8 cellular contexts compared by ENCODE assay signal in the genomic region with DNA sequence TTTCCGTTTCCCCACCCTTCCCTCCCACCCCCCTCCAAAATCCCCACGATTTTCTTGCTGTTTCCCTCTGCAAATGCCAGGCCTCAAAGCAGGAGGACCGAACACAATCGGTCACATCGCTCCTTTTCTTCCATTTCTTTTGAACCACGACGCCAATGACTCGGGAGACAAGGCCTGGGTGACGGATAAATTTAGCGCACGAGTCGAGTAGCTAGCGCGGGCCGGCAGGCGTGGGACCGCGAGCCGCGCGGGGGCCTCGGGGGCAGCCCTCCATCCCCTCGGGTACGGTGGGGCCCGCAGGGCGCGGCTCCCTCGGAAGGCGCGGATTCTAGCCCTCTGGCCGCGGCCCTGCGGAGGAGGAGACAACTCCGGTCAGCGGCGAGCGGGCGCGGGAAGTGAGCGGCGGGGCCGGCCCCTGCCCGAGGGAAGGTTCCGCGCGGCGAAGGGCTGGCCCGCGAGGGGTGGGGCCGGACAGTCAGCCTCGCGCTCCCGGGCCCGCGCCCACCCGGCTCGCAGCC. TPM values are rescaled to one million over a fixed set of nuclear protein-coding genes. Genes with fewer than 3 reads are reported as not detected.
DNase-seq lines count a peak whose midpoint lies in the region; ATAC-seq and TF ChIP-seq lines count a peak whose summit lies in the region.

No MANE protein-coding gene starts in this region.

- WGBS in GM23248 (ENCODE audit: low coverage in 1 of 2, low lambda C conversion rate in 2 of 2, missing lambda C conversion rate in 2 of 2), 2 experiments = 1 to 2% methylated on average over 33 to 54 of the region's 57 CpGs

- intact Hi-C loops in CD4-positive, alpha-beta memory T cell (cut with micrococcal nuclease) = loop anchor here (2.0 to 10.0 kb wide), 4 partner anchors 44 to 646 kb away; a partner anchor contains a TSS
- intact Hi-C loops in upper lobe of right lung (cut with DNase I) = no loop called here

- peaks cover 53 to 69% (median 57%) of the 10 kb centered on the region in 4 donors for H3K4me1 Mint-ChIP-seq in CD4-positive, alpha-beta memory T cell
- H3K4me1 Mint-ChIP-seq in effector memory CD8-positive, alpha-beta T cell (ENCODE audit: low read depth in 2 of 2) = peaks cover 41 to 48% of the 10 kb centered on the region in 2 donors
- peaks cover 56% of the 10 kb centered on the region for H3K4me1 Mint-ChIP-seq in mesothelial cell of epicardium

- H3K4me1 ChIP-seq in CD4-positive, alpha-beta memory T cell (ENCODE audit: insufficient read depth, low read length) = peaks cover 61% of the 10 kb centered on the region
- H3K4me1 ChIP-seq in GM23248 (ENCODE audit: insufficient read depth) (peaks cover 43% of the 10 kb centered on the region), upper lobe of right lung (peaks cover 50% of the 10 kb centered on the region)

- H3K36me3 Mint-ChIP-seq in CD4-positive, alpha-beta memory T cell = peaks cover 0 to 32% of the 10 kb centered on the region in 2 donors
- H3K36me3 Mint-ChIP-seq in effector memory CD8-positive, alpha-beta T cell (ENCODE audit: insufficient read depth) = peaks cover 43% of the 10 kb centered on the region
- H3K36me3 Mint-ChIP-seq in mesothelial cell of epicardium = peaks cover 2% of the 10 kb centered on the region

- peak in 2 of 5 donors; percentile 42 to 63 for DNase-seq in CD4-positive, alpha-beta memory T cell
- peak; percentile 82 for DNase-seq in GM23248
- peak; percentile 41 for DNase-seq in RWPE1 (ENCODE audit: low spot score)
- no peak for DNase-seq in effector memory CD8-positive, alpha-beta T cell
- DNase-seq in mesothelial cell of epicardium (ENCODE audit: low spot score in 2 of 2, unreplicated experiment in 2 of 2) = no peak
- DNase-seq in upper lobe of right lung = peak; percentile 91
- DNase-seq in RPMI8226 = no peak

- H3K9me3 ChIP-seq in CD4-positive, alpha-beta memory T cell (ENCODE audit: control insufficient read depth in 1 of 2, low read length in 2 of 2) = no peaks in the 10 kb centered on the region
- H3K9me3 ChIP-seq in GM23248 (ENCODE audit: low read depth) (no peaks in the 10 kb centered on the region), upper lobe of right lung (no peaks in the 10 kb centered on the region)

- peak overlapping the region; percentile 98 to 100 (median 100) for H3K27ac Mint-ChIP-seq in CD4-positive, alpha-beta memory T cell
- peak overlapping the region; percentile 95 to 98 for H3K27ac Mint-ChIP-seq in effector memory CD8-positive, alpha-beta T cell
- peak overlapping the region; percentile 98 for H3K27ac Mint-ChIP-seq in mesothelial cell of epicardium

- H3K27me3 ChIP-seq in CD4-positive, alpha-beta memory T cell (ENCODE audit: insufficient read depth, low read length) = no peaks in the 10 kb centered on the region
- H3K27me3 ChIP-seq in GM23248 (replicated peaks; ENCODE audit: insufficient read depth) (no peaks in the 10 kb centered on the region), upper lobe of right lung (no peaks in the 10 kb centered on the region)

- POLR2A ChIA-PET in CD4-positive, alpha-beta memory T cell (lab: Charles Lee; ENCODE audit: partially characterized antibody) = interaction anchor here (1.1 to 8.5 kb wide), 7 partner anchors 16 to 1057 kb away, joined by 3 to 84 read pairs (median 9); a partner anchor contains a TSS
- POLR2A ChIA-PET in RWPE1 (lab: Yijun Ruan, JAX; ENCODE audit: low non-redundant PET) = no interaction called here

- CTCF ChIA-PET in CD4-positive, alpha-beta memory T cell (lab: Charles Lee; ENCODE audit: partially characterized antibody) = interaction anchor here (1.9 to 5.2 kb wide), 2 partner anchors 19 to 33 kb away, joined by 5 to 49 read pairs; a partner anchor contains a TSS
- CTCF ChIA-PET in RWPE1 (lab: Yijun Ruan, JAX) = interaction anchor here (2.0 kb wide), 1 partner anchor 19 kb away, joined by 7 read pairs; a partner anchor contains a TSS

- peak overlapping the region; percentile 90 to 98 (median 92) for H3K4me3 Mint-ChIP-seq in CD4-positive, alpha-beta memory T cell
- H3K4me3 Mint-ChIP-seq in effector memory CD8-positive, alpha-beta T cell = peak overlapping the region; percentile 79 to 90
- H3K4me3 Mint-ChIP-seq in mesothelial cell of epicardium = peak overlapping the region; percentile 98

- no peaks in the 10 kb centered on the region for H3K9me2 ChIP-seq in GM23248 (ENCODE audit: insufficient read depth)

- peaks cover 0 to 5% (median 0%) of the 10 kb centered on the region in 8 donors for H3K9me3 Mint-ChIP-seq in CD4-positive, alpha-beta memory T cell
- H3K9me3 Mint-ChIP-seq in effector memory CD8-positive, alpha-beta T cell = no peaks in the 10 kb centered on the region
- no peaks in the 10 kb centered on the region for H3K9me3 Mint-ChIP-seq in mesothelial cell of epicardium

- no peaks in the 10 kb centered on the region for H4K20me1 ChIP-seq in GM23248 (ENCODE audit: insufficient read depth)

- H3K9ac ChIP-seq in GM23248 = peak overlapping the region; percentile 99

- H3K36me3 ChIP-seq in CD4-positive, alpha-beta memory T cell (ENCODE audit: insufficient read depth, low read length) = no peaks in the 10 kb centered on the region
- H3K36me3 ChIP-seq in GM23248 (ENCODE audit: low read depth) = no peaks in the 10 kb centered on the region
- no peaks in the 10 kb centered on the region for H3K36me3 ChIP-seq in upper lobe of right lung

- peaks cover 0 to 4% of the 10 kb centered on the region in 2 donors for H3K27me3 Mint-ChIP-seq in CD4-positive, alpha-beta memory T cell
- no peaks in the 10 kb centered on the region for H3K27me3 Mint-ChIP-seq in effector memory CD8-positive, alpha-beta T cell
- no peaks in the 10 kb centered on the region for H3K27me3 Mint-ChIP-seq in mesothelial cell of epicardium (ENCODE audit: low read depth)

- peaks cover 48% of the 10 kb centered on the region for H3F3A ChIP-seq in GM23248 (ENCODE audit: insufficient read depth)

- TF ChIP-seq CTCF in RWPE1 (conservative IDR thresholded peaks at IDR 0.05; ENCODE audit: low read depth) (no peak), mesothelial cell of epicardium (IDR thresholded peaks at IDR 0.05; ENCODE audit: unreplicated experiment) (no peak), upper lobe of right lung (IDR thresholded peaks at IDR 0.05) (no peak)

- no peak for ATAC-seq in effector memory CD8-positive, alpha-beta T cell (replicated peaks)
- peak; percentile 66 for ATAC-seq in upper lobe of right lung
- ATAC-seq in GM19035 (IDR thresholded peaks at IDR 0.05; ENCODE audit: unreplicated experiment) = no peak

- peaks cover 47% of the 10 kb centered on the region for H3K79me2 ChIP-seq in GM23248 (ENCODE audit: insufficient read depth)

- in situ Hi-C loops in GM23248 (cut with MboI) = no loop called here

- H3K4me3 ChIP-seq in CD4-positive, alpha-beta memory T cell (ENCODE audit: low read length in 2 of 2) = peak overlapping the region in 1 of 2 donors; percentile 79
- H3K4me3 ChIP-seq in GM23248 (peak overlapping the region; percentile 87), upper lobe of right lung (peak overlapping the region; percentile 82)

- H3K27ac ChIP-seq in CD4-positive, alpha-beta memory T cell (ENCODE audit: low read depth, low read length) = peak overlapping the region; percentile 98
- peak overlapping the region; percentile 97 for H3K27ac ChIP-seq in GM23248
- H3K27ac ChIP-seq in RWPE1 = peak overlapping the region; percentile 90
- peak overlapping the region; percentile 95 for H3K27ac ChIP-seq in upper lobe of right lung

- H3K4me2 ChIP-seq in GM23248 (ENCODE audit: unreplicated experiment) = peak overlapping the region; percentile 95

- peak overlapping the region; percentile 36 for H2AFZ ChIP-seq in GM23248

RNA-seq across cellular contexts. Expression of a gene that starts 0.4 kb away (rescaled TPM):
- 10 to 100 TPM; 64.6 to 65.4 TPM for total RNA-seq in CD4-positive, alpha-beta memory T cell
- polyA plus RNA-seq in CD4-positive, alpha-beta memory T cell = 1 to 10 TPM; 8.0 to 9.6 TPM
- 47.0 and 51.2 TPM in 2 replicates for total RNA-seq in GM23248 (2014; rRNA removed; shearing (Covaris generic))
- polyA plus RNA-seq in GM23248 (2016; fragmentation: Nextera tagmentation; extraction: Ambion mirVana) = 5.5 and 6.6 TPM in 2 replicates
- total RNA-seq in mesothelial cell of epicardium (58.4 to 59.6 TPM (median 59.6 TPM) in 3 replicates), upper lobe of right lung (52.1 TPM)

RNA-seq across cellular contexts. Expression of a gene that starts 5.4 kb away (rescaled TPM):
- total RNA-seq in CD4-positive, alpha-beta memory T cell = 10 to 100 TPM; 94.1 to 96.6 TPM
- 10 to 100 TPM; 14.6 to 30.8 TPM for polyA plus RNA-seq in CD4-positive, alpha-beta memory T cell
- total RNA-seq in GM23248 (2014; rRNA removed; shearing (Covaris generic)) = 20.1 and 26.9 TPM in 2 replicates
- 9.7 and 10.0 TPM in 2 replicates for polyA plus RNA-seq in GM23248 (2016; fragmentation: Nextera tagmentation; extraction: Ambion mirVana)
- total RNA-seq in mesothelial cell of epicardium (71.6 to 74.3 TPM (median 73.1 TPM) in 3 replicates), upper lobe of right lung (72.5 TPM)

RNA-seq across cellular contexts. Expression of a gene that starts 18.6 kb away (rescaled TPM):
- total RNA-seq in CD4-positive, alpha-beta memory T cell = 10 to 100 TPM; 41.2 to 42.3 TPM
- polyA plus RNA-seq in CD4-positive, alpha-beta memory T cell = 10 to 100 TPM; 60.3 to 78.9 TPM
- total RNA-seq in GM23248 (2014; rRNA removed; shearing (Covaris generic)) = 48.9 and 53.9 TPM in 2 replicates
- polyA plus RNA-seq in GM23248 (2016; fragmentation: Nextera tagmentation; extraction: Ambion mirVana) = 92.0 and 97.8 TPM in 2 replicates
- total RNA-seq in mesothelial cell of epicardium (59.7 to 68.1 TPM (median 61.4 TPM) in 3 replicates), upper lobe of right lung (51.6 TPM)

RNA-seq across cellular contexts. Expression of a gene that starts 43.9 kb away (rescaled TPM):
- total RNA-seq in CD4-positive, alpha-beta memory T cell = 10 to 100 TPM; 30.4 to 35.2 TPM
- 10 to 100 TPM in 1 of 2 donors, 1 to 10 TPM in 1; 3.8 to 10.5 TPM for polyA plus RNA-seq in CD4-positive, alpha-beta memory T cell
- total RNA-seq in GM23248 (2014; rRNA removed; shearing (Covaris generic)) = 16.2 and 24.5 TPM in 2 replicates
- 57.5 and 59.4 TPM in 2 replicates for polyA plus RNA-seq in GM23248 (2016; fragmentation: Nextera tagmentation; extraction: Ambion mirVana)
- 38.5 to 40.4 TPM (median 40.0 TPM) in 3 replicates for total RNA-seq in mesothelial cell of epicardium
- total RNA-seq in upper lobe of right lung = 34.6 TPM

RNA-seq across cellular contexts. Expression of a gene that starts 44.1 kb away (rescaled TPM):
- total RNA-seq in CD4-positive, alpha-beta memory T cell = under 1 TPM in 1 of 2 experiments, not detected in 1; 0.44 TPM
- polyA plus RNA-seq in CD4-positive, alpha-beta memory T cell = not detected
- total RNA-seq in GM23248 (2014; rRNA removed; shearing (Covaris generic)) = 0.13 and 2.1 TPM in 2 replicates
- polyA plus RNA-seq in GM23248 (2016; fragmentation: Nextera tagmentation; extraction: Ambion mirVana) = 0.65 and 0.93 TPM in 2 replicates
- 10.3 to 11.9 TPM (median 11.0 TPM) in 3 replicates for total RNA-seq in mesothelial cell of epicardium
- total RNA-seq in upper lobe of right lung = 0.98 TPM

Comparison
In these comparisons a context has a peak if more than half of its experiments do, and no peak if none do; other contexts are left out.
1. DNase-seq: peak in GM23248 (single experiment), RWPE1 (single experiment) and upper lobe of right lung (single experiment); none in effector memory CD8-positive, alpha-beta T cell (0 of 3), mesothelial cell of epicardium (0 of 2) and RPMI8226 (single experiment).
2. Peak in every context shown above with its lines, with median percentiles within 50 percentile points of each other: H3K27ac ChIP-seq, H3K27ac Mint-ChIP-seq and H3K4me3 Mint-ChIP-seq.